ENCODE assay signal across 8 cellular contexts in the genomic region with DNA sequence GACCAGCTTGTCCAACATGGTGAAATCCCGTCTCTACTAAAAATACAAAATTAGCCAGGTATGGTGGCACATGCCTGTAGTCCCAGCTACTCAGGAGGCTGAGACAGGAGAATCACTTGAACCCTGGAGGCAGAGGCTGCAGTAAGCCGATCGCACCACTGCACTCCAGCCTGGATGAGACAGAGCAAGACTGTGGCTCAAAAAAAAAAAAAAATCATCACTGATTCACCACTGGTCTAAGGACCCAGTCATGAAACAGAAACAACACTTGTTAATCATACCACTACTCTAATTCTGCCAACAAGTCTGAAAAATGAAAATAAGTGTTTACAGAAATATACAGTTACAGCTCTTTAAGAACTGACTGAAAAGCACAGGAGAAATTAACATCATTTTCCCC. TPM values are rescaled to one million over a fixed set of nuclear protein-coding genes. Genes with fewer than 3 reads are reported as not detected.
DNase-seq lines count a peak whose midpoint lies in the region; ATAC-seq and TF ChIP-seq lines count a peak whose summit lies in the region.
"Not testable (repeated sequence)": the region's sequence is repeated elsewhere in the genome, so short reads cannot be mapped to it uniquely, and the experiment has no call there.

No MANE protein-coding gene starts in this region.

- not testable (repeated sequence) for H3K9ac ChIP-seq in OCI-LY3 (ENCODE audit: low read length)

- H3K4me3 ChIP-seq in OCI-LY3 (ENCODE audit: low read length) = not testable (repeated sequence)

- not testable (repeated sequence) for H3K27me3 ChIP-seq in OCI-LY3 (ENCODE audit: low read depth, low read length)

- not testable (repeated sequence) for TF ChIP-seq CTCF in OCI-LY3 (IDR thresholded peaks at IDR 0.05; ENCODE audit: low read depth, low read length)

- ATAC-seq in GM18508 (IDR thresholded peaks at IDR 0.05; ENCODE audit: insufficient read depth, unreplicated experiment) (peak; percentile 85), GM19467 (IDR thresholded peaks at IDR 0.05; ENCODE audit: unreplicated experiment) (peak; percentile 64), HG02759 (IDR thresholded peaks at IDR 0.05; ENCODE audit: unreplicated experiment) (peak; percentile 88), HG03280 (IDR thresholded peaks at IDR 0.05; ENCODE audit: unreplicated experiment) (peak; percentile 81)

- not testable (repeated sequence) for H3K9me3 ChIP-seq in OCI-LY3 (ENCODE audit: insufficient read depth, low read length)

- H3K4me1 Mint-ChIP-seq in activated T-helper 2 cell treated with anti-CD3 and anti-CD28 coated beads, Interferon-gamma antibody, Interleukin-2, Interleukin-4, amounts not matched to agents 10 μg/mL and 5 μg/mL and 100 μg/mL, durations not matched to agents 14 hours and 24 hours and 36 hours (ENCODE audit: low read depth) = peaks cover 33% of the 10 kb centered on the region

- H3K4me1 ChIP-seq in OCI-LY3 (ENCODE audit: low read length) = peaks cover 16% of the 10 kb centered on the region

- H3K4me2 ChIP-seq in OCI-LY3 (ENCODE audit: low read length) = 0 out of 2 replicates have a peak overlapping the region, but pooled peaks have one; percentile 10

- H3K36me3 ChIP-seq in OCI-LY3 (replicated peaks; ENCODE audit: low read depth, low read length) = not testable (repeated sequence)

- H3K36me3 Mint-ChIP-seq in activated T-helper 2 cell treated with anti-CD3 and anti-CD28 coated beads, Interferon-gamma antibody, Interleukin-2, Interleukin-4, amounts not matched to agents 10 μg/mL and 5 μg/mL and 100 μg/mL, durations not matched to agents 14 hours and 24 hours and 36 hours (ENCODE audit: low read depth) = peaks cover 18% of the 10 kb centered on the region

- H3K9me3 Mint-ChIP-seq in activated T-helper 2 cell treated with anti-CD3 and anti-CD28 coated beads, Interferon-gamma antibody, Interleukin-2, Interleukin-4, amounts not matched to agents 10 μg/mL and 5 μg/mL and 100 μg/mL, durations not matched to agents 14 hours and 24 hours and 36 hours = not testable (repeated sequence)

- H3K4me3 Mint-ChIP-seq in activated T-helper 2 cell treated with anti-CD3 and anti-CD28 coated beads, Interferon-gamma antibody, Interleukin-2, Interleukin-4, amounts not matched to agents 10 μg/mL and 5 μg/mL and 100 μg/mL, durations not matched to agents 14 hours and 24 hours and 36 hours (ENCODE audit: low read depth) = not testable (repeated sequence)

- H3K27me3 Mint-ChIP-seq in activated T-helper 2 cell treated with anti-CD3 and anti-CD28 coated beads, Interferon-gamma antibody, Interleukin-2, Interleukin-4, amounts not matched to agents 10 μg/mL and 5 μg/mL and 100 μg/mL, durations not matched to agents 14 hours and 24 hours and 36 hours (ENCODE audit: low read depth) = not testable (repeated sequence)

- intact Hi-C loops in activated T-helper 2 cell treated with anti-CD3 and anti-CD28 coated beads, Interferon-gamma antibody, Interleukin-2, Interleukin-4, amounts not matched to agents 10 μg/mL and 5 μg/mL and 100 μg/mL, durations not matched to agents 14 hours and 24 hours and 36 hours (cut with micrococcal nuclease) = loop anchor here (2.0 kb wide), 1 partner anchor 16 kb away; no protein-coding TSS in a partner anchor

- not testable (repeated sequence) for H2AFZ ChIP-seq in OCI-LY3 (ENCODE audit: low read depth, low read length)

- H3K79me2 ChIP-seq in OCI-LY3 (ENCODE audit: low read length) = peaks cover 100% of the 10 kb centered on the region

- DNase-seq in activated T-helper 2 cell treated with anti-CD3 and anti-CD28 coated beads, Interferon-gamma antibody, Interleukin-2, Interleukin-4, amounts not matched to agents 10 μg/mL and 5 μg/mL and 100 μg/mL, durations not matched to agents 14 hours and 24 hours and 36 hours (ENCODE audit: low spot score) = not testable (repeated sequence)
- peak; percentile 71 for DNase-seq in kidney tubule cell (ENCODE audit: low spot score)
- DNase-seq in stimulated activated naive CD4-positive, alpha-beta T cell treated with Interleukin-2 at 50 U/mL for 16 hours (lab: John Stamatoyannopoulos, UW) = peak; percentile 22

- peaks cover 99% of the 10 kb centered on the region for H4K20me1 ChIP-seq in OCI-LY3 (ENCODE audit: insufficient read depth, low read length)

- H3K27ac Mint-ChIP-seq in activated T-helper 2 cell treated with anti-CD3 and anti-CD28 coated beads, Interferon-gamma antibody, Interleukin-2, Interleukin-4, amounts not matched to agents 10 μg/mL and 5 μg/mL and 100 μg/mL, durations not matched to agents 14 hours and 24 hours and 36 hours = peak overlapping the region; percentile 54

- not testable (repeated sequence) for H3K27ac ChIP-seq in OCI-LY3 (ENCODE audit: low read length)

RNA-seq across cellular contexts. Expression of gene TBL1XR1, which starts 12.7 kb away (rescaled TPM):
- 168 and 169 TPM in 2 replicates for total RNA-seq in activated T-helper 2 cell treated with anti-CD3 and anti-CD28 coated beads, Interferon-gamma antibody, Interleukin-2, Interleukin-4, amounts not matched to agents 10 μg/mL and 5 μg/mL and 100 μg/mL, durations not matched to agents 14 hours and 24 hours and 36 hours
